ENCODE assay signal across 8 cellular contexts in genomic region chr1:58545591-58546519, GRCh38. TPM values are rescaled to one million over a fixed set of nuclear protein-coding genes. Genes with fewer than 3 reads are reported as not detected.
DNase-seq lines count a peak whose midpoint lies in the region; ATAC-seq, FAIRE-seq and TF ChIP-seq lines count a peak whose summit lies in the region.

No MANE protein-coding gene starts in this region.

- no peaks in the 10 kb centered on the region for H3K9me3 ChIP-seq in A549

- no peaks in the 10 kb centered on the region for H3K27me3 Mint-ChIP-seq in activated CD4-positive, alpha-beta T cell treated with anti-CD3 and anti-CD28 coated beads for 36 hours

- peak overlapping the region; percentile 86 for H3K4me3 Mint-ChIP-seq in activated CD4-positive, alpha-beta T cell treated with anti-CD3 and anti-CD28 coated beads for 36 hours

- H3K4me1 Mint-ChIP-seq in activated CD4-positive, alpha-beta T cell treated with anti-CD3 and anti-CD28 coated beads for 36 hours = peaks cover 18% of the 10 kb centered on the region

- no peak for TF ChIP-seq RAD21 in A549 (conservative IDR thresholded peaks at IDR 0.05 in 1 of 2, IDR thresholded peaks at IDR 0.05 in 1 of 2)

- no peaks in the 10 kb centered on the region for H3K9me3 Mint-ChIP-seq in activated CD4-positive, alpha-beta T cell treated with anti-CD3 and anti-CD28 coated beads for 36 hours (ENCODE audit: low read depth)

- CTCF ChIA-PET in A549 (lab: Yijun Ruan, JAX) = interaction anchor here (0.6 to 1.5 kb wide), 17 partner anchors 9 to 1213 kb away, joined by 3 to 6 read pairs (median 3); no protein-coding TSS in a partner anchor
- CTCF ChIA-PET in activated CD4-positive, alpha-beta T cell treated with anti-CD3 and anti-CD28 coated beads for 36 hours (lab: Charles Lee) = interaction anchor here (0.7 to 5.6 kb wide), 12 partner anchors 7 to 153 kb away, joined by 3 to 95 read pairs (median 6); no protein-coding TSS in a partner anchor

- POLR2A ChIA-PET in A549 (lab: Yijun Ruan, JAX) = interaction anchor here (0.7 kb wide), 2 partner anchors 39 to 1184 kb away, joined by 3 to 5 read pairs; no protein-coding TSS in a partner anchor
- POLR2A ChIA-PET in activated CD4-positive, alpha-beta T cell treated with anti-CD3 and anti-CD28 coated beads for 36 hours (lab: Charles Lee) = interaction anchor here (0.7 kb wide), 1 partner anchor 1935 kb away, joined by 3 read pairs; no protein-coding TSS in a partner anchor

- TF ChIP-seq POLR2A in A549 (IDR thresholded peaks at IDR 0.05; ENCODE audit: low read length) = no peak

- no peaks in the 10 kb centered on the region for H3K36me3 Mint-ChIP-seq in activated CD4-positive, alpha-beta T cell treated with anti-CD3 and anti-CD28 coated beads for 36 hours (ENCODE audit: low read depth)

- ATAC-seq in A549 = peak; percentile 82
- ATAC-seq in GM18517 (IDR thresholded peaks at IDR 0.05; ENCODE audit: unreplicated experiment) = peak; percentile 48
- peak; percentile 48 for ATAC-seq in HG03095 (IDR thresholded peaks at IDR 0.05; ENCODE audit: unreplicated experiment)
- peak; percentile 67 for ATAC-seq in activated CD4-positive, alpha-beta T cell treated with anti-CD3 and anti-CD28 coated beads for 36 hours

- peak overlapping the region; percentile 86 to 99 for H3K27ac ChIP-seq in A549

- intact Hi-C loops in activated CD4-positive, alpha-beta T cell treated with anti-CD3 and anti-CD28 coated beads for 36 hours (cut with DNase I, micrococcal nuclease) = loop anchor here (1.0 to 10.0 kb wide), 10 partner anchors 21 to 1714 kb away; partner anchors contain the start of genes HOOK1 (in 2 of the 2), JUN (in 2 of the 2) and MYSM1 (in 1 of the 2)

- no peak for TF ChIP-seq CTCF in A549 (IDR thresholded peaks at IDR 0.05)

- FAIRE-seq in A549 (lab: Jason Lieb, UNC) = no peak

- H3K4me1 ChIP-seq in A549 = 0 out of 3 replicates have a peak, but pooled peaks cover 8% of the 10 kb centered on the region

- WGBS in A549 (ENCODE audit: missing lambda C conversion rate) = 4% methylated on average over 32 of the region's 43 CpGs

- DNase-seq in A549 (ENCODE audit: low read depth in 1 of 2, low spot score in 1 of 2) (peak; percentile 5 to 27), NCI-H2227 (lab: John Stamatoyannopoulos, UW; ENCODE audit: unreplicated experiment) (peak; percentile 59), cerebellar nuclear complex (lab: John Stamatoyannopoulos, UW) (peak; percentile 0 to 19), kidney glomerular epithelial cell (lab: John Stamatoyannopoulos, UW) (peak; percentile 70)
- DNase-seq in activated CD4-positive, alpha-beta T cell treated with anti-CD3 and anti-CD28 coated beads for 36 hours = peak; percentile 85
- peak; percentile 57 to 61 for DNase-seq in stimulated activated CD4-positive, alpha-beta T cell treated with anti-CD3 and anti-CD28 coated beads, Interleukin-15, amount 100 ng/mL, for 1 hour (ENCODE audit: low read depth in 1 of 2, low spot score in 1 of 2)

- H3K4me3 ChIP-seq in A549 = peak overlapping the region; percentile 75

- peak overlapping the region; percentile 96 for H3K27ac Mint-ChIP-seq in activated CD4-positive, alpha-beta T cell treated with anti-CD3 and anti-CD28 coated beads for 36 hours

- no peak for TF ChIP-seq EP300 in A549 (IDR thresholded peaks at IDR 0.05)

- peak overlapping the region; percentile 91 for H3K4me2 ChIP-seq in A549

TF ChIP-seq in A549, 52 proteins besides CTCF, POLR2A, EP300 and RAD21:
- no peak for TF ChIP-seq BHLHE40 (IDR thresholded peaks at IDR 0.05; ENCODE audit: low read depth, low read length)
- no peak for TF ChIP-seq NPAS2 (CRISPR knock-in tag; IDR thresholded peaks at IDR 0.05; ENCODE audit: borderline replicate concordance)
- no peak for TF ChIP-seq PBX3 (IDR thresholded peaks at IDR 0.05)
- TF ChIP-seq HEYL (CRISPR knock-in tag; IDR thresholded peaks at IDR 0.05) = no peak
- TF ChIP-seq TFCP2L1 (CRISPR knock-in tag; IDR thresholded peaks at IDR 0.05) = no peak
- TF ChIP-seq NFE2L2 (conservative IDR thresholded peaks at IDR 0.05; ENCODE audit: low read length) = no peak
- TF ChIP-seq HDAC2 (IDR thresholded peaks at IDR 0.05) = no peak
- no peak for TF ChIP-seq GATA3 (IDR thresholded peaks at IDR 0.05; ENCODE audit: borderline replicate concordance)

RNA-seq across cellular contexts. Expression of gene OMA1, which starts 0.7 kb away (rescaled TPM):
- polyA plus RNA-seq in A549 (2011; rRNA removed) (17.3 and 18.0 TPM in 2 replicates), A549 (2017; fragmentation: RNase III; extraction: RNeasy Plus Mini Kit Qiagen cat#74134 plus additional on column Dnase treatment) (11.7 to 14.6 TPM (median 14.0 TPM) in 3 replicates)
- polyA plus RNA-seq in A549 (2012; cell fraction: cytosol; rRNA removed) = 3.3 and 4.1 TPM in 2 replicates
- polyA plus RNA-seq in A549 (2012; cell fraction: nucleus; rRNA removed) = 2.7 and 3.8 TPM in 2 replicates
- polyA minus RNA-seq in A549 (2011; rRNA and poly(A)+ RNA removed) = 3.8 and 6.0 TPM in 2 replicates
- 10 to 100 TPM in 1 of 2 experiments, 1 to 10 TPM in 1; 8.8 to 11.6 TPM for total RNA-seq in activated CD4-positive, alpha-beta T cell treated with anti-CD3 and anti-CD28 coated beads for 36 hours

RNA-seq across cellular contexts. Expression of gene TACSTD2, which starts 31.2 kb away (rescaled TPM):
- polyA plus RNA-seq in A549 (2011; rRNA removed) (not detected in 2 replicates), A549 (2017; fragmentation: RNase III; extraction: RNeasy Plus Mini Kit Qiagen cat#74134 plus additional on column Dnase treatment) (not detected in 3 replicates)
- polyA plus RNA-seq in A549 (2012; cell fraction: cytosol; rRNA removed) = not detected in 2 replicates
- polyA plus RNA-seq in A549 (2012; cell fraction: nucleus; rRNA removed) = not detected in 2 replicates
- not detected in 2 replicates for polyA minus RNA-seq in A549 (2011; rRNA and poly(A)+ RNA removed)
- total RNA-seq in activated CD4-positive, alpha-beta T cell treated with anti-CD3 and anti-CD28 coated beads for 36 hours = under 1 TPM; 0.07 to 0.11 TPM

Comparison
In these comparisons a context has a peak if more than half of its experiments do, and no peak if none do; other contexts are left out.
1. Peak in every context shown above with its lines: DNase-seq, ATAC-seq, H3K4me3 ChIP-seq and H3K27ac ChIP-seq.
2. DNase-seq: peak in every context shown above with its lines; median percentile 85 in activated CD4-positive, alpha-beta T cell treated with anti-CD3 and anti-CD28 coated beads for 36 hours; 70 in kidney glomerular epithelial cell; 59 in NCI-H2227; 59 in stimulated activated CD4-positive, alpha-beta T cell treated with anti-CD3 and anti-CD28 coated beads, Interleukin-15, amount 100 ng/mL, for 1 hour; 16 in A549; 10 in cerebellar nuclear complex.